ENCODE assay signal across 18 cellular contexts in the genomic region with DNA sequence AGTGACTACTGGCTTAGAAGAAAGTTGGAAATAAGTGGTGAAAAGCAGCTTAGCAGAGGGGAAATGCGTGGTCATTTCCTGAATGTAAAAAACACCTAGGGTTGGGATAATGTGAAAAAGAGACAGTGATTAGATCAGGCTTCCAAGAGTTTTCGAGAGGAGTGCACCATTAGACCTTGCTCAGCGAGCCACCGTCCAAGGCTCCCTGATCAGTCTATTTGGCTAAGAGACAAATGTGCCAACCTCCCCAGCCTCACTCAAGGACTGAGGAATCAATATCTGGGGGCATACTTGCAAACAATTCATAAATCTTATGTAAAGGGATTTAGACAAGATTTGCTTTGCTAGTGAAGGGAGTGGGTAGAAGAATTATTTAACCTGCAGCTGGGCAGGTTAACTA.
"Had no signal": no experiment of that assay in that cellular context is flagged by ENCODE, and none has a peak within 500 bp of the region (broad histone marks: within the 10 kb centered on the region; RNA-seq: fewer than 3 reads in every experiment).

No MANE protein-coding gene starts in this region.

- H3K4me3 ChIP-seq: colonic mucosa, gastrocnemius medialis, left ventricle myocardium inferior, ovary, spleen, thoracic aorta, upper lobe of right lung had no signal

- DNase-seq: activated CD4-positive, alpha-beta memory T cell treated with anti-CD3 and anti-CD28 coated beads for 36 hours; activated CD4-positive, alpha-beta T cell treated with anti-CD3 and anti-CD28 coated beads for 4 hours; activated T-cell treated with anti-CD3 and anti-CD28 coated beads for 4 hours; amygdala; colonic mucosa; gastrocnemius medialis; head of caudate nucleus; left ventricle myocardium inferior; naive B cell; ovary; spleen; stimulated activated naive B cell treated with anti-CD40 and anti-IgM and Interleukin-4, amounts not matched to agents 10 μg/mL and 1 μg/mL and 100 μg/mL, for 72 hours; upper lobe of right lung had no signal

- H3K9me3 Mint-ChIP-seq: activated CD4-positive, alpha-beta memory T cell treated with anti-CD3 and anti-CD28 coated beads for 36 hours; stimulated activated naive B cell treated with anti-CD40 and anti-IgM and Interleukin-4, amounts not matched to agents 10 μg/mL and 1 μg/mL and 100 μg/mL, for 72 hours had no signal

- H3K36me3 Mint-ChIP-seq: activated CD4-positive, alpha-beta memory T cell treated with anti-CD3 and anti-CD28 coated beads for 36 hours; activated naive CD8-positive, alpha-beta T cell; naive B cell; stimulated activated naive B cell treated with anti-CD40 and anti-IgM and Interleukin-4, amounts not matched to agents 10 μg/mL and 1 μg/mL and 100 μg/mL, for 72 hours had no signal

- H3K27me3 Mint-ChIP-seq: activated CD4-positive, alpha-beta memory T cell treated with anti-CD3 and anti-CD28 coated beads for 36 hours; central memory CD8-positive, alpha-beta T cell had no signal

- H3K4me1 Mint-ChIP-seq: central memory CD8-positive, alpha-beta T cell; naive B cell; stimulated activated naive B cell treated with anti-CD40 and anti-IgM and Interleukin-4, amounts not matched to agents 10 μg/mL and 1 μg/mL and 100 μg/mL, for 72 hours had no signal

- H3K4me1 ChIP-seq: colonic mucosa, gastrocnemius medialis, left ventricle myocardium inferior, spleen, upper lobe of right lung had no signal

- H3K9me3 ChIP-seq: colonic mucosa, gastrocnemius medialis, left ventricle myocardium inferior, ovary, spleen, thoracic aorta, upper lobe of right lung had no signal

- H3K27me3 ChIP-seq: colonic mucosa, gastrocnemius medialis, ovary, spleen, upper lobe of right lung had no signal

- H3K27ac Mint-ChIP-seq: activated CD4-positive, alpha-beta memory T cell treated with anti-CD3 and anti-CD28 coated beads for 36 hours; activated naive CD8-positive, alpha-beta T cell; naive B cell; stimulated activated naive B cell treated with anti-CD40 and anti-IgM and Interleukin-4, amounts not matched to agents 10 μg/mL and 1 μg/mL and 100 μg/mL, for 72 hours had no signal

- H3K36me3 ChIP-seq: colonic mucosa, gastrocnemius medialis, left ventricle myocardium inferior, ovary, spleen, thoracic aorta, upper lobe of right lung had no signal

- H3K4me3 Mint-ChIP-seq: activated CD4-positive, alpha-beta memory T cell treated with anti-CD3 and anti-CD28 coated beads for 36 hours; activated naive CD8-positive, alpha-beta T cell; central memory CD8-positive, alpha-beta T cell; naive B cell; stimulated activated naive B cell treated with anti-CD40 and anti-IgM and Interleukin-4, amounts not matched to agents 10 μg/mL and 1 μg/mL and 100 μg/mL, for 72 hours had no signal

- H3K27ac ChIP-seq: colonic mucosa, gastrocnemius medialis, left ventricle myocardium inferior, ovary, spleen, thoracic aorta, upper lobe of right lung had no signal

- ATAC-seq: esophagus mucosa; gastrocnemius medialis; sciatic nerve; stimulated activated naive B cell treated with anti-CD40 and anti-IgM and Interleukin-4, amounts not matched to agents 10 μg/mL and 1 μg/mL and 100 μg/mL, for 72 hours had no signal
